21 cellular contexts compared by ENCODE assay signal in genomic region chr1:246781212-246781611, GRCh38.
"Had no signal": no experiment of that assay in that cellular context is flagged by ENCODE, and none has a peak within 500 bp of the region (broad histone marks: within the 10 kb centered on the region; RNA-seq: fewer than 3 reads in every experiment).

No MANE protein-coding gene starts in this region.

- H3K4me1 ChIP-seq: transverse colon, uterus had no signal

- H3K36me3 ChIP-seq: uterus had no signal

- H3K27ac ChIP-seq: transverse colon, uterus had no signal

- H3K9me3 ChIP-seq: left ventricle myocardium inferior, transverse colon, uterus had no signal

- ATAC-seq: activated naive CD4-positive, alpha-beta T cell treated with anti-CD3 and anti-CD28 coated beads, Interleukin-2, amount 50 U/mL, for 72 hours had no signal

- H3K27me3 ChIP-seq: transverse colon, uterus had no signal

- H3K4me3 Mint-ChIP-seq: activated CD4-positive, alpha-beta memory T cell treated with anti-CD3 and anti-CD28 coated beads for 36 hours; activated T-helper 1 cell treated with anti-CD3 and anti-CD28 coated beads, Interleukin-12 subunit alpha, Interleukin-12 subunit beta, Interleukin-2, Interleukin-4 antibody, amounts not matched to agents 30 ng/mL and 10 ng/mL and 1 ng/mL, durations not matched to agents 14 hours and 24 hours and 36 hours; brain; nephron progenitor cell; T-helper 1 cell treated with Interleukin-12 subunit alpha and Interleukin-12 subunit beta and Interleukin-4 antibody, amounts not matched to agents 30 μg/mL and 1 μg/mL, for 36 hours had no signal

- DNase-seq: activated CD4-positive, alpha-beta memory T cell treated with anti-CD3 and anti-CD28 coated beads for 36 hours; activated CD4-positive, alpha-beta T cell treated with anti-CD3 and anti-CD28 coated beads for 48 hours; activated CD4-positive, CD25-positive, alpha-beta regulatory T cell; activated T-cell treated with anti-CD3 and anti-CD28 coated beads for 4 hours; aorta; dermis blood vessel endothelial cell; effector CD8-positive, alpha-beta T cell; erythroblast; foreskin melanocyte; hypothalamus; left ventricle myocardium inferior; nephron progenitor cell; nucleus accumbens; posterior cingulate gyrus; T1000; transverse colon; uterus had no signal

- H3K27ac Mint-ChIP-seq: activated CD4-positive, alpha-beta memory T cell treated with anti-CD3 and anti-CD28 coated beads for 36 hours; activated naive CD4-positive, alpha-beta T cell treated with anti-CD3 and anti-CD28 coated beads, Interleukin-2, amount 50 U/mL, for 72 hours; activated T-helper 1 cell treated with anti-CD3 and anti-CD28 coated beads, Interleukin-12 subunit alpha, Interleukin-12 subunit beta, Interleukin-2, Interleukin-4 antibody, amounts not matched to agents 30 ng/mL and 10 ng/mL and 1 ng/mL, durations not matched to agents 14 hours and 24 hours and 36 hours; nephron progenitor cell; T-helper 1 cell treated with Interleukin-12 subunit alpha and Interleukin-12 subunit beta and Interleukin-4 antibody, amounts not matched to agents 30 μg/mL and 1 μg/mL, for 36 hours had no signal

- H3K27me3 Mint-ChIP-seq: activated CD4-positive, alpha-beta memory T cell treated with anti-CD3 and anti-CD28 coated beads for 36 hours; brain had no signal

- H3K4me3 ChIP-seq: left ventricle myocardium inferior, transverse colon, uterus had no signal

- H3K9me3 Mint-ChIP-seq: activated CD4-positive, alpha-beta memory T cell treated with anti-CD3 and anti-CD28 coated beads for 36 hours; activated T-helper 1 cell treated with anti-CD3 and anti-CD28 coated beads, Interleukin-12 subunit alpha, Interleukin-12 subunit beta, Interleukin-2, Interleukin-4 antibody, amounts not matched to agents 30 ng/mL and 10 ng/mL and 1 ng/mL, durations not matched to agents 14 hours and 24 hours and 36 hours; nephron progenitor cell; T-helper 1 cell treated with Interleukin-12 subunit alpha and Interleukin-12 subunit beta and Interleukin-4 antibody, amounts not matched to agents 30 μg/mL and 1 μg/mL, for 36 hours had no signal
